In the genomic region with DNA sequence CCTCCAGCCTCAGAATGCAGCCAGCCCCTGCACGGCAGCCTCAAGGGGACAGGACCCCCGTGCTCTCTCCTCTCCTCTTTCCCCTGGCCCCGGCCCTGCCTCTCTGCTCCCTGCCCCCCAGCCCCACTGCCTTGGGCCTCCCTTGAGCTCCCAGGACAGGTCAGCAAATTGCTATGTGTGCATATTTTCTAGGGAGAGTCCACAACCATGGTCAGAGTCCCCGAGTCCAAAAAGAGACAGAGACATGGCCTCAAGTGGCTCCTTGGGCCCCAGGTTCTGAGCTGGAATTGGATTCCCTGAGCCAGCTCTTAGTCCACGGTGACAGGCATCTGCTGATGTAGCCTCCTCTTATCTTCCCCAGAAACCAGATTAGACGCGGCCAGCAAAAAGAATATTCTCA, we compare ENCODE assay signal across 19 cellular contexts. TPM values are rescaled to one million over a fixed set of nuclear protein-coding genes. Genes with fewer than 3 reads are reported as not detected.
DNase-seq lines count a peak whose midpoint lies in the region; ATAC-seq and TF ChIP-seq lines count a peak whose summit lies in the region.
"Had no signal": no experiment of that assay in that cellular context is flagged by ENCODE, and none has a peak within 500 bp of the region (broad histone marks: within the 10 kb centered on the region; RNA-seq: fewer than 3 reads in every experiment).

No MANE protein-coding gene starts in this region.

- H3K36me3 Mint-ChIP-seq in neural progenitor cell = no peaks in the 10 kb centered on the region
- H3K36me3 Mint-ChIP-seq: CD14-positive monocyte; CD8-positive, alpha-beta T cell had no signal

- CTCF ChIA-PET in IMR-90 (lab: Yijun Ruan, JAX) = no interaction called here

- no peak for DNase-seq in cardiac muscle cell (ENCODE audit: low read depth in 1 of 2, low spot score in 1 of 2)
- DNase-seq in heart left ventricle = no peak
- DNase-seq in IMR-90 = no peak
- no peak for DNase-seq in neural progenitor cell (ENCODE audit: low spot score)
- no peak for DNase-seq in coronary artery (ENCODE audit: low spot score)
- no peak for DNase-seq in sciatic nerve (ENCODE audit: low spot score)
- DNase-seq in occipital lobe (lab: John Stamatoyannopoulos, UW) = no peak
- DNase-seq: CD8-positive, alpha-beta T cell; COR-L47; DMS153; DMS79 treated with DMSO at 0.1 percent for 48 hours; GF-D8; HCEC 1CT; HFFc6; KBM-7 had no signal

- H2AK9ac ChIP-seq in IMR-90 (replicated peaks; ENCODE audit: low read depth, low read length, poor library complexity) = no peak overlapping the region

- no peak overlapping the region for H3K9ac ChIP-seq in IMR-90 (ENCODE audit: low read depth, low read length)
- H3K9ac ChIP-seq in neural progenitor cell = no peak overlapping the region

- H3K4ac ChIP-seq in IMR-90 (ENCODE audit: low read depth, low read length) = no peak overlapping the region

- H4K8ac ChIP-seq in IMR-90 (ENCODE audit: low read depth in 2 of 2, low read length in 2 of 2) = no peak overlapping the region

- H2BK15ac ChIP-seq in IMR-90 (ENCODE audit: low read depth, low read length) = no peak overlapping the region

- no peaks in the 10 kb centered on the region for H3F3A ChIP-seq in neural progenitor cell (ENCODE audit: low read depth)

- H3K9me3 ChIP-seq in cardiac muscle cell (ENCODE audit: low read depth) (no peaks in the 10 kb centered on the region), heart left ventricle (no peaks in the 10 kb centered on the region), IMR-90 (ENCODE audit: control insufficient read depth, insufficient read depth, low read length) (no peaks in the 10 kb centered on the region; the same call in 1 of the 2 replicates), neural progenitor cell (ENCODE audit: low read depth) (no peaks in the 10 kb centered on the region)

- no peak overlapping the region for H3K4me3 ChIP-seq in cardiac muscle cell
- H3K4me3 ChIP-seq in heart left ventricle = no peak overlapping the region
- H3K4me3 ChIP-seq in IMR-90 (ENCODE audit: insufficient read depth, low read depth, low read length) = no peak overlapping the region
- no peak overlapping the region for H3K4me3 ChIP-seq in neural progenitor cell
- H3K4me3 ChIP-seq in coronary artery = no peak overlapping the region

- TF ChIP-seq CTCF in cardiac muscle cell (IDR thresholded peaks at IDR 0.05; ENCODE audit: low read depth, low read length) = no peak
- TF ChIP-seq CTCF in heart left ventricle (IDR thresholded peaks at IDR 0.05) = no peak
- no peak for TF ChIP-seq CTCF in IMR-90 (conservative IDR thresholded peaks at IDR 0.05; ENCODE audit: low read depth, low read length)
- no peak for TF ChIP-seq CTCF in neural progenitor cell (IDR thresholded peaks at IDR 0.05)
- no peak for TF ChIP-seq CTCF in coronary artery (IDR thresholded peaks at IDR 0.05)

- intact Hi-C loops in heart left ventricle (cut with DNase I) (no loop called here), IMR-90 (cut with micrococcal nuclease) (no loop called here), sciatic nerve (cut with DNase I) (no loop called here)

- H3K27me3 Mint-ChIP-seq in neural progenitor cell (ENCODE audit: insufficient read depth, low read depth) = peaks cover 3% of the 10 kb centered on the region

- no peak for TF ChIP-seq RAD21 in IMR-90 (IDR thresholded peaks at IDR 0.05; ENCODE audit: low read length)

- H3K27ac ChIP-seq in cardiac muscle cell (peak overlapping the region; percentile 45), heart left ventricle (no peak overlapping the region), IMR-90 (ENCODE audit: insufficient read depth, low read length) (no peak overlapping the region), neural progenitor cell (no peak overlapping the region), coronary artery (no peak overlapping the region)

- TF ChIP-seq POLR2A in heart left ventricle (IDR thresholded peaks at IDR 0.05) = no peak
- TF ChIP-seq POLR2A in IMR-90 (IDR thresholded peaks at IDR 0.05; ENCODE audit: low read depth, low read length) = no peak

- no peak overlapping the region for H2BK5ac ChIP-seq in IMR-90 (ENCODE audit: low read depth, low read length, poor library complexity, severe bottlenecking)

- H3K9me1 ChIP-seq in IMR-90 (ENCODE audit: insufficient read depth, low read length) = no peaks in the 10 kb centered on the region

- H3K4me3 Mint-ChIP-seq in neural progenitor cell = peak overlapping the region; percentile 48
- H3K4me3 Mint-ChIP-seq: B cell; CD14-positive monocyte; CD8-positive, alpha-beta T cell; HFFc6 had no signal

- no peak overlapping the region for H2BK120ac ChIP-seq in IMR-90 (ENCODE audit: low read depth, low read length)

- H3K36me3 ChIP-seq in cardiac muscle cell = no peaks in the 10 kb centered on the region
- H3K36me3 ChIP-seq in heart left ventricle = no peaks in the 10 kb centered on the region
- no peaks in the 10 kb centered on the region for H3K36me3 ChIP-seq in IMR-90 (ENCODE audit: control insufficient read depth, insufficient read depth, low read length)
- H3K36me3 ChIP-seq in neural progenitor cell = no peaks in the 10 kb centered on the region

- peaks cover 18% of the 10 kb centered on the region for H3K4me1 ChIP-seq in cardiac muscle cell (ENCODE audit: low read depth)
- H3K4me1 ChIP-seq in heart left ventricle = no peaks in the 10 kb centered on the region
- H3K4me1 ChIP-seq in IMR-90 (ENCODE audit: control insufficient read depth, insufficient read depth, low read length) = no peaks in the 10 kb centered on the region
- H3K4me1 ChIP-seq in neural progenitor cell = no peaks in the 10 kb centered on the region

- no TSS peak for BruUV-seq in IMR-90 (replicated peaks; lab: Mats Ljungman, UMichigan)

- no peak overlapping the region for H2BK20ac ChIP-seq in IMR-90 (ENCODE audit: low read depth, low read length)

- no peak overlapping the region for H3K4me2 ChIP-seq in IMR-90 (ENCODE audit: low read depth, low read length)
- H3K4me2 ChIP-seq in neural progenitor cell = no peak overlapping the region

- POLR2A ChIA-PET in IMR-90 (lab: Charles Lee; ENCODE audit: unreplicated experiment) = no interaction called here

- H3K14ac ChIP-seq in IMR-90 (replicated peaks; ENCODE audit: low read depth, low read length) = no peak overlapping the region

- H3K18ac ChIP-seq in IMR-90 (ENCODE audit: low read depth, low read length) = no peak overlapping the region

- H3K23ac ChIP-seq in IMR-90 (ENCODE audit: low read depth, low read length) = no peak overlapping the region

- ATAC-seq in heart left ventricle (no peak), IMR-90 (ENCODE audit: low read depth) (no peak), sciatic nerve (no peak)
- ATAC-seq: CD8-positive, alpha-beta T cell had no signal

- 32 to 49% (median 42%) methylated on average over 5 to 7 of the region's 7 CpGs for WGBS in heart left ventricle, 4 donors
- 14% methylated on average over 1 of the region's 7 CpGs; no CpG with 5 or more reads in 1 of the 2 experiments for WGBS in IMR-90 (ENCODE audit: extremely low coverage in 2 of 2, insufficient read length in 1 of 2), 2 experiments

- H4K5ac ChIP-seq in IMR-90 (ENCODE audit: low read depth, low read length) = no peak overlapping the region

- dilution Hi-C loops in IMR-90 (cut with HindIII; ENCODE audit: low sequenced_read_pairs, unreplicated experiment) = no loop called here

- no peak overlapping the region for H4K91ac ChIP-seq in IMR-90 (ENCODE audit: insufficient read depth, low read depth, low read length)

- H3K27me3 ChIP-seq in cardiac muscle cell = no peaks in the 10 kb centered on the region
- peaks cover 0 to 27% (median 3%) of the 10 kb centered on the region in 9 donors for H3K27me3 ChIP-seq in heart left ventricle
- peaks cover 21% of the 10 kb centered on the region for H3K27me3 ChIP-seq in IMR-90 (ENCODE audit: control insufficient read depth, insufficient read depth, low read length)
- H3K27me3 ChIP-seq in neural progenitor cell = no peaks in the 10 kb centered on the region

- no peaks in the 10 kb centered on the region for H3K9me3 Mint-ChIP-seq in neural progenitor cell
- H3K9me3 Mint-ChIP-seq: CD14-positive monocyte; CD8-positive, alpha-beta T cell; HFFc6 had no signal

- H2AFZ ChIP-seq in IMR-90 (replicated peaks; ENCODE audit: low read length, poor library complexity) (no peak overlapping the region), neural progenitor cell (replicated peaks) (no peak overlapping the region)

- no peak overlapping the region for H3K56ac ChIP-seq in IMR-90 (ENCODE audit: extremely low read depth, insufficient read depth, low read length)

- H3K4me1 Mint-ChIP-seq in neural progenitor cell = peaks cover 5% of the 10 kb centered on the region
- H3K4me1 Mint-ChIP-seq: CD14-positive monocyte had no signal

- in situ Hi-C loops in IMR-90 (cut with MboI; ENCODE audit: low sequenced_read_pairs) = loop anchor here (25.0 kb wide), 1 partner anchor 627 kb away; no protein-coding TSS in a partner anchor

- H3K79me2 ChIP-seq in neural progenitor cell (ENCODE audit: low read depth) = no peaks in the 10 kb centered on the region

- H2AK5ac ChIP-seq in IMR-90 (ENCODE audit: low read depth, low read length) = no peak overlapping the region

- no peaks in the 10 kb centered on the region for H3K79me1 ChIP-seq in IMR-90 (ENCODE audit: low read depth in 1 of 2, low read length in 2 of 2)

- no peak overlapping the region for H3K27ac Mint-ChIP-seq in neural progenitor cell
- H3K27ac Mint-ChIP-seq: B cell; CD14-positive monocyte; CD8-positive, alpha-beta T cell; HFFc6 had no signal

- H4K20me1 ChIP-seq in IMR-90 (ENCODE audit: insufficient read depth, low read length) (no peaks in the 10 kb centered on the region), neural progenitor cell (ENCODE audit: low read depth) (no peaks in the 10 kb centered on the region)

TF ChIP-seq in IMR-90, 13 proteins besides CTCF, POLR2A, EP300 and RAD21:
- TF ChIP-seq, protein P1, sequence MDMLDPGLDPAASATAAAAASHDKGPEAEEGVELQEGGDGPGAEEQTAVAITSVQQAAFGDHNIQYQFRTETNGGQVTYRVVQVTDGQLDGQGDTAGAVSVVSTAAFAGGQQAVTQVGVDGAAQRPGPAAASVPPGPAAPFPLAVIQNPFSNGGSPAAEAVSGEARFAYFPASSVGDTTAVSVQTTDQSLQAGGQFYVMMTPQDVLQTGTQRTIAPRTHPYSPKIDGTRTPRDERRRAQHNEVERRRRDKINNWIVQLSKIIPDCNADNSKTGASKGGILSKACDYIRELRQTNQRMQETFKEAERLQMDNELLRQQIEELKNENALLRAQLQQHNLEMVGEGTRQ (IDR thresholded peaks at IDR 0.05; ENCODE audit: low read depth, low read length) = no peak
- no peak for TF ChIP-seq CHD1 (IDR thresholded peaks at IDR 0.05; ENCODE audit: low read depth, low read length)
- peak; percentile 21; the same call in 1 of the 2 replicates for TF ChIP-seq MAFK (IDR thresholded peaks at IDR 0.05; ENCODE audit: low read depth, low read length)
- no peak for TF ChIP-seq MAZ (IDR thresholded peaks at IDR 0.05; ENCODE audit: borderline replicate concordance, low read depth, low read length)

RNA-seq across cellular contexts. Expression of a gene that starts 16.6 kb away (rescaled TPM):
- total RNA-seq in cardiac muscle cell (not detected in 2 replicates), heart left ventricle (not detected), IMR-90 (2012; rRNA removed) (not detected in 2 replicates), neural progenitor cell (ENCODE audit: low replicate concordance) (not detected in 2 replicates), sciatic nerve (not detected), occipital lobe (not detected)
- polyA plus RNA-seq in cardiac muscle cell (not detected in 2 replicates), heart left ventricle (not detected), IMR-90 (2012; rRNA removed) (not detected in 2 replicates)
- polyA plus RNA-seq in IMR-90 (2012; cell fraction: cytosol; rRNA removed) = not detected in 2 replicates
- polyA plus RNA-seq in IMR-90 (2012; cell fraction: nucleus; rRNA removed; ENCODE audit: low replicate concordance) = not detected in 2 replicates
- total RNA-seq: A172, H4, HFFc6 had no signal
- polyA plus RNA-seq: CD14-positive monocyte had no signal
